In genomic region chr6:32089082-32089828, GRCh38 we compare ENCODE assay signal across 13 cellular contexts. TPM values are rescaled to one million over a fixed set of nuclear protein-coding genes. Genes with fewer than 3 reads are reported as not detected.
"Had no signal": no experiment of that assay in that cellular context is flagged by ENCODE, and none has a peak within 500 bp of the region (broad histone marks: within the 10 kb centered on the region; RNA-seq: fewer than 3 reads in every experiment).

No MANE protein-coding gene starts in this region.

- DNase-seq: activated CD4-positive, alpha-beta T cell treated with anti-CD3 and anti-CD28 coated beads for 36 hours; activated CD8-positive, alpha-beta memory T cell treated with anti-CD3 and anti-CD28 coated beads, Interleukin-2, amount 50 U/mL, for 48 hours; activated CD8-positive, alpha-beta T cell treated with anti-CD3 and anti-CD28 coated beads, Interleukin-2, amount 10 ng/mL, durations not matched to agents 7 days and 5 days; activated naive CD4-positive, alpha-beta T cell; aorta; foreskin melanocyte; T1000 had no signal

- ATAC-seq: activated CD4-positive, alpha-beta T cell treated with anti-CD3 and anti-CD28 coated beads for 36 hours; activated CD8-positive, alpha-beta T cell treated with anti-CD3 and anti-CD28 coated beads, Interleukin-2, amount 10 ng/mL, durations not matched to agents 7 days and 5 days; heart left ventricle; left lobe of liver; right cardiac atrium; stimulated activated effector memory CD8-positive, alpha-beta T cell treated with anti-CD3 and anti-CD28 coated beads, Interleukin-12 subunit alpha, Interleukin-12 subunit beta, amount 100 ng/mL, for 72 hours had no signal

- H3K36me3 ChIP-seq: neutrophil had no signal

- H3K27ac Mint-ChIP-seq: activated CD4-positive, alpha-beta T cell treated with anti-CD3 and anti-CD28 coated beads for 36 hours; activated CD8-positive, alpha-beta T cell treated with anti-CD3 and anti-CD28 coated beads, Interleukin-2, amount 10 ng/mL, durations not matched to agents 7 days and 5 days; stimulated activated effector memory CD8-positive, alpha-beta T cell treated with anti-CD3 and anti-CD28 coated beads, Interleukin-12 subunit alpha, Interleukin-12 subunit beta, amount 100 ng/mL, for 72 hours had no signal

- H3K27ac ChIP-seq: neutrophil, VCaP had no signal

- H3K9me3 Mint-ChIP-seq: stimulated activated effector memory CD8-positive, alpha-beta T cell treated with anti-CD3 and anti-CD28 coated beads, Interleukin-12 subunit alpha, Interleukin-12 subunit beta, amount 100 ng/mL, for 72 hours had no signal

- H3K4me3 ChIP-seq: heart left ventricle had no signal

- H3K36me3 Mint-ChIP-seq: stimulated activated effector memory CD8-positive, alpha-beta T cell treated with anti-CD3 and anti-CD28 coated beads, Interleukin-12 subunit alpha, Interleukin-12 subunit beta, amount 100 ng/mL, for 72 hours had no signal

- H3K4me3 Mint-ChIP-seq: activated CD4-positive, alpha-beta T cell treated with anti-CD3 and anti-CD28 coated beads for 36 hours; activated CD8-positive, alpha-beta T cell treated with anti-CD3 and anti-CD28 coated beads, Interleukin-2, amount 10 ng/mL, durations not matched to agents 7 days and 5 days; stimulated activated effector memory CD8-positive, alpha-beta T cell treated with anti-CD3 and anti-CD28 coated beads, Interleukin-12 subunit alpha, Interleukin-12 subunit beta, amount 100 ng/mL, for 72 hours had no signal

- H3K9me3 ChIP-seq: heart left ventricle, neutrophil had no signal

RNA-seq across cellular contexts. Expression of gene CYP21A2, which starts 51.0 kb away (rescaled TPM):
- total RNA-seq: activated CD8-positive, alpha-beta T cell treated with anti-CD3 and anti-CD28 coated beads, Interleukin-2, amount 10 ng/mL, durations not matched to agents 7 days and 5 days had no signal
